In the genomic region with DNA sequence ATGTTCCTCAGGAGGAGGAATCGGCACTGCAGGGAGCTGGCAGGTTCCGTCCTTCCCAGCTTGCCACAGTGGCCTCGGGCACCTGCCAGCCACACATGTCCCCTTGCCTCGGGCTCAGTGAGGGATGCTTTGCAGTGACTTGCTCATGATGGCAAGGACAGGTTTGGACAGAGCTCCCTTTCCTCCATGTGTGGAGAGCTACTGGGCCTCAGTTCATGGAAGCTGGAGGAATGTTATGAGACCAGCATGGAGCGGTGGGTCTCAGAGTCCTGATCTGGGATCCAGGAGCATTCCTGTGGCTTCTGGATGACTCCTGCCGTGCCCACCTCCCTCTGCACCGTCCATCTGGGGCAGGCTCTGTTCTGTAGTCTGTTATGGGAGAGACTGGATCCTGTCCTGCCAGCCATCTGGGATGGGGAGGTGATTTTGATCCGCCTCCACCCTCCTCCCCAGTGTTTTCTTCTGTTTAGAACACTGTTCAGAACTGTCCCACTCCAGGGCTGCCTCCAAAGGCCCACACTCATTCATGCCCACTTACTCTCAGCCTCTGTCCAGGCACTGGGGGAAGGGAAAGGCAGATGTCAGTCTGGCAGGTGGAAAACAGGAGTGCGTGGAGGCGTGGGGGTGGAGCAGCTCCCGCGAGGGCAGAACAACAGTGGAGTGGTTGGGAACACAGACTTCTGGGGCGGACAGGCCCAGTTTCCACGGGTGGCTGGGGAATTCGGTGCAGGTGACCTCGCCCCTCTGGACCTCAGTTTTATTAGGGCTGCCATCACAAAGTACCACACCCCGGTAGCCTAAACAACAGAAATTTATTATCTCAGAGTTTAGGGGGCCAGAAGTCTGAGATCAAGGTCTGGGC, we compare ENCODE assay signal across 12 cellular contexts. TPM values are rescaled to one million over a fixed set of nuclear protein-coding genes. Genes with fewer than 3 reads are reported as not detected.
DNase-seq lines count a peak whose midpoint lies in the region; ATAC-seq and TF ChIP-seq lines count a peak whose summit lies in the region.
"Had no signal": no experiment of that assay in that cellular context is flagged by ENCODE, and none has a peak within 500 bp of the region (broad histone marks: within the 10 kb centered on the region; RNA-seq: fewer than 3 reads in every experiment).

No MANE protein-coding gene starts in this region.

- no peak overlapping the region for H2AFZ ChIP-seq in HCT116 (ENCODE audit: low read depth, low read length, poor library complexity, severe bottlenecking)

- H3K9ac ChIP-seq in HCT116 (ENCODE audit: low read length) = no peak overlapping the region
- H3K9ac ChIP-seq in mesendoderm (ENCODE audit: low read length) = no peak overlapping the region

- peak; percentile 50; the same call in 1 of the 2 replicates for ATAC-seq in HCT116
- no peak for ATAC-seq in HG03196 (IDR thresholded peaks at IDR 0.05; ENCODE audit: unreplicated experiment)
- ATAC-seq in right cardiac atrium = no peak
- ATAC-seq: activated CD8-positive, alpha-beta T cell treated with anti-CD3 and anti-CD28 coated beads for 36 hours had no signal

- intact Hi-C loops in HCT116 (cut with micrococcal nuclease) = no loop called here
- intact Hi-C loops in right cardiac atrium (cut with DNase I) = no loop called here

- no peaks in the 10 kb centered on the region for H4K20me1 ChIP-seq in HCT116 (ENCODE audit: insufficient read depth)

- TF ChIP-seq POLR2A in HCT116 (IDR thresholded peaks at IDR 0.05; ENCODE audit: borderline replicate concordance, extremely low read depth, insufficient read depth, insufficient read length) = no peak

- H3K27me3 ChIP-seq in HCT116 (ENCODE audit: insufficient read depth, low read length) (no peaks in the 10 kb centered on the region), mesendoderm (ENCODE audit: insufficient read depth, low read length, poor library complexity) (no peaks in the 10 kb centered on the region), right cardiac atrium (ENCODE audit: control insufficient read depth, insufficient read depth) (no peaks in the 10 kb centered on the region)
- H3K27me3 ChIP-seq: pancreas had no signal

- DNase-seq in ACHN = peak; percentile 24
- no peak for DNase-seq in HCT116 (ENCODE audit: low read depth, low spot score)
- peak; percentile 43 for DNase-seq in astrocyte of the cerebellum (ENCODE audit: low read depth)
- no peak for DNase-seq in mesendoderm
- DNase-seq in stimulated activated naive CD4-positive, alpha-beta T cell (lab: John Stamatoyannopoulos, UW) = no peak
- no peak for DNase-seq in H4 (ENCODE audit: low spot score)
- DNase-seq in right cardiac atrium = no peak
- DNase-seq: activated CD8-positive, alpha-beta T cell treated with anti-CD3 and anti-CD28 coated beads for 36 hours; NCI-H1930; SIG-M5 had no signal

- peak overlapping the region; percentile 34 for H3K56ac ChIP-seq in mesendoderm (ENCODE audit: low read length)

- H4K8ac ChIP-seq in mesendoderm (ENCODE audit: low read depth, low read length) = no peak overlapping the region

- H3K27ac ChIP-seq in HCT116 (ENCODE audit: low read depth, low read length) (no peak overlapping the region), mesendoderm (ENCODE audit: low read depth, low read length) (no peak overlapping the region), right cardiac atrium (ENCODE audit: low read length) (no peak overlapping the region)
- H3K27ac ChIP-seq: pancreas had no signal

- no peak overlapping the region for H2BK15ac ChIP-seq in mesendoderm (replicated peaks; ENCODE audit: low read depth)

- H3K4ac ChIP-seq in mesendoderm (ENCODE audit: low read depth, low read length) = no peak overlapping the region

- no peak overlapping the region for H4K5ac ChIP-seq in mesendoderm (ENCODE audit: low read length)

- H3K9me3 ChIP-seq in HCT116 (ENCODE audit: control insufficient read depth in 1 of 2, insufficient read depth in 1 of 2, low read depth in 1 of 2, low read length in 2 of 2) = peaks cover 3 to 5% of the 10 kb centered on the region in 2 experiments; a peak in 1 of 4 replicates
- peaks cover 2% of the 10 kb centered on the region for H3K9me3 ChIP-seq in right cardiac atrium (ENCODE audit: control insufficient read depth, low read length)
- H3K9me3 ChIP-seq: pancreas had no signal

- H3K4me2 ChIP-seq in HCT116 (ENCODE audit: low read length) (peak overlapping the region; percentile 40; the same call in 1 of the 2 replicates), mesendoderm (ENCODE audit: low read length) (no peak overlapping the region)

- 0 out of 4 replicates have a peak, but pooled peaks cover 0 to 4% of the 10 kb centered on the region in 2 experiments for H3K36me3 ChIP-seq in HCT116 (ENCODE audit: control insufficient read depth in 1 of 2, insufficient read depth in 2 of 2, low read length in 2 of 2)
- no peaks in the 10 kb centered on the region for H3K36me3 ChIP-seq in mesendoderm (ENCODE audit: control insufficient read depth, insufficient read depth, low read length)
- H3K36me3 ChIP-seq: pancreas had no signal

- in situ Hi-C loops in ACHN (cut with HindIII; ENCODE audit: low pct_ligation_motif_present, low pct_unique_long_range_greater_than_20kb, low sequenced_read_pairs) = no loop called here
- in situ Hi-C loops in astrocyte of the cerebellum (cut with HindIII; ENCODE audit: low sequenced_read_pairs) = loop anchor here (10.0 kb wide), 1 partner anchor 178 kb away; no protein-coding TSS in a partner anchor

- H3K4me1 ChIP-seq in HCT116 (ENCODE audit: control insufficient read depth in 1 of 2, insufficient read depth in 2 of 2, low read length in 2 of 2) (peaks cover 14 to 23% of the 10 kb centered on the region in 2 experiments), mesendoderm (ENCODE audit: control insufficient read depth, low read depth, low read length) (no peaks in the 10 kb centered on the region), right cardiac atrium (ENCODE audit: control insufficient read depth, insufficient read depth, low read length) (no peaks in the 10 kb centered on the region)

- no peak for TF ChIP-seq RAD21 in HCT116 (IDR thresholded peaks at IDR 0.05; ENCODE audit: low read depth)

- TF ChIP-seq CTCF in HCT116 (IDR thresholded peaks at IDR 0.05 in 2 of 3, conservative IDR thresholded peaks at IDR 0.05 in 1 of 3; ENCODE audit: borderline replicate concordance in 1 of 3, insufficient read depth in 1 of 3, low read depth in 2 of 3, low read length in 2 of 3) = no peak
- TF ChIP-seq CTCF in astrocyte of the cerebellum (IDR thresholded peaks at IDR 0.05; ENCODE audit: low read depth, low read length, missing control alignments) = no peak

- H3K23ac ChIP-seq in mesendoderm (ENCODE audit: low read length) = no peak overlapping the region

- H2AK5ac ChIP-seq in mesendoderm (ENCODE audit: low read length) = no peak overlapping the region

- H3K4me3 ChIP-seq in HCT116 (replicated peaks in 1 of 2; ENCODE audit: low read depth in 1 of 2, low read length in 2 of 2) (no peak overlapping the region), astrocyte of the cerebellum (ENCODE audit: low read depth, low read length) (no peak overlapping the region), mesendoderm (ENCODE audit: low read length) (no peak overlapping the region), right cardiac atrium (ENCODE audit: low read length) (no peak overlapping the region)
- H3K4me3 ChIP-seq: pancreas had no signal

- H2BK5ac ChIP-seq in mesendoderm (ENCODE audit: low read length) = no peak overlapping the region

- H3K79me1 ChIP-seq in mesendoderm (ENCODE audit: low read length) = peaks cover 11% of the 10 kb centered on the region

- BruUV-seq in HCT116 (replicated peaks; lab: Mats Ljungman, UMichigan) = no TSS peak

- no peak overlapping the region for H3K18ac ChIP-seq in mesendoderm (ENCODE audit: low read length)

- WGBS in mesendoderm (ENCODE audit: extremely low coverage, insufficient coverage, low lambda C conversion rate) = no CpG with 5 or more reads among the region's 17 CpGs
- WGBS in right cardiac atrium = 81% methylated on average over 17 of the region's 17 CpGs

- RAD21 ChIA-PET in HCT116 (lab: Charles Lee; ENCODE audit: low non-redundant PET in 1 of 2, low total read pairs in 2 of 2, uncharacterized antibody in 2 of 2, unreplicated experiment in 2 of 2) = no interaction called here

- H2BK120ac ChIP-seq in mesendoderm (ENCODE audit: low read depth, low read length) = no peak overlapping the region

- POLR2A ChIA-PET in HCT116 (lab: Charles Lee) = no interaction called here

- no peaks in the 10 kb centered on the region for H3K9me2 ChIP-seq in HCT116 (ENCODE audit: insufficient read depth)

- CTCF ChIA-PET in HCT116 (lab: Charles Lee) = no interaction called here

- peaks cover 74% of the 10 kb centered on the region for H3K79me2 ChIP-seq in HCT116 (ENCODE audit: insufficient read depth, low read length)
- H3K79me2 ChIP-seq in mesendoderm (ENCODE audit: control insufficient read depth, insufficient read depth, low read length) = no peaks in the 10 kb centered on the region

TF ChIP-seq in HCT116, 20 proteins besides CTCF, POLR2A, EP300 and RAD21 (continues in another document):
- no peak for TF ChIP-seq ZNF274 (IDR thresholded peaks at IDR 0.05; ENCODE audit: low read depth, low read length)
- TF ChIP-seq ELF1 (IDR thresholded peaks at IDR 0.05; ENCODE audit: borderline replicate concordance, low read depth) = no peak
- no peak for TF ChIP-seq EZH2 (IDR thresholded peaks at IDR 0.05)
- TF ChIP-seq POLR2AphosphoS5 (IDR thresholded peaks at IDR 0.05; ENCODE audit: low read depth, low read length) = no peak
- TF ChIP-seq TCF7L2 (IDR thresholded peaks at IDR 0.05; ENCODE audit: borderline replicate concordance, extremely low read depth, insufficient read depth, insufficient read length) = no peak
- no peak for TF ChIP-seq ATF3 (IDR thresholded peaks at IDR 0.05)
- no peak for TF ChIP-seq YY1 (IDR thresholded peaks at IDR 0.05; ENCODE audit: extremely low read depth, insufficient replicate concordance, low read depth, low read length)
- no peak for TF ChIP-seq FOSL1 (IDR thresholded peaks at IDR 0.05; ENCODE audit: low read depth)
- no peak for TF ChIP-seq SRF (IDR thresholded peaks at IDR 0.05; ENCODE audit: low read depth)
- no peak for TF ChIP-seq SIN3A (IDR thresholded peaks at IDR 0.05; ENCODE audit: low read depth)
- TF ChIP-seq JUND (IDR thresholded peaks at IDR 0.05) = no peak

RNA-seq across cellular contexts. Expression of gene SIPA1L3, which starts 59.4 kb away (rescaled TPM):
- total RNA-seq in HCT116 (2021; ENCODE audit: unreplicated experiment) = 41.8 TPM
- 24.7 and 31.1 TPM in 2 replicates for polyA plus RNA-seq in HCT116 (2012)
- polyA plus RNA-seq in mesendoderm (2013, experiment 1 of 2) = 9.1 TPM
- polyA plus RNA-seq in mesendoderm (2013, experiment 2 of 2) = 9.8 TPM
- 3.2 and 5.3 TPM in 2 replicates for total RNA-seq in H4 (2014; rRNA removed; shearing (Covaris generic))
- 10 to 100 TPM in 3 of 4 donors, 1 to 10 TPM in 1; 7.5 to 19.8 (median 12.4) TPM for total RNA-seq in right cardiac atrium
- 7.8 TPM for polyA plus RNA-seq in right cardiac atrium

Comparison
In these comparisons a context has a peak if more than half of its experiments do, and no peak if none do; other contexts are left out.
1. DNase-seq: peak in ACHN (single experiment) and astrocyte of the cerebellum (single experiment); none in HCT116 (single experiment), mesendoderm (single experiment), stimulated activated naive CD4-positive, alpha-beta T cell (0 of 6), H4 (single experiment) and right cardiac atrium (0 of 3).